8 cellular contexts compared by ENCODE assay signal in the genomic region with DNA sequence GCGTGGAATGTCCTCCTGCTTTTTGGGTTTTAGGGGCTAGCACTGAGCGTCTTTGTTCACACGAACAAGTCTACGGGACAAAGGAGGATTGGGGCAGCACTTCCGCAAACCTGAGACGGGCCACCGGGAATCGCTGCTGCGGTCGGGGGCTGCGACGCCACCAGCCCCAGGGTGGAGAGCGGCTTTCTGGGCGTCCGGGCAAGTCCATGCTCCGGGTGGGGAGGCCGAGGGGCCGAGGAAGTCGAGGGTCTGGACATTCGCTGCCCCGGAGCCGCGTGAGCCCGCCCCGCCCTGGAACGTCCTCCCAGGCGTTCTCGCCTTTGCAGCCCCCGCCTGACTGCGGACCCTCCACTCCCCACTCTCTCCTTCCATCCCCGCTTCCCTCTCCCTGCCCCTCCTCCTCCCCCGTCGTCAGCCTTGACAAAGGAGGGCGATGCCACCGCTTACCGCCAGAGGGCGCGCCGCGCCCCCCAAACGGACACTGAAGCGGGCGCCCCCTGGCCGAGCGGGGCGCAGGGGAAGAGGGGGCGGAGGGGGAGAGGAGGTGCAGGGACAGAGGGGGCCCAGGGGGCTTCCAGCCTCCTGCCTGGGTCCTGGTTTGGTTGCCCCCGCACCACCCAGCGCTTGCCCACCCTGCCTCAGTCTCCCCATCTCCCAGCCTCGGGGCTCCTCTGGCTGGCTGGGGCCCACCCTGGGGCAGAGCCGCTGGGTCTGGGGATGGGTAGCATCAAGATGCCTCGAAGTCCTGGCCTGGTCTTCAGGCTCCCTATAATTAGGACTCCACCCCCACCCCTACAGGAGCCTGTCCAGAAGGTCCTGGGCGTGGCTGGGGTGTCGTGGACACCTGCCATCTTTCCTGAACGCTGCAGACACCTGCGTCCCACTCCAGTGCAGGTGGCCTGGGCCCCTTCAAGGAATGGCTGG. TPM values are rescaled to one million over a fixed set of nuclear protein-coding genes. Genes with fewer than 3 reads are reported as not detected.
A peak's percentile ranks its signal among the peaks of the same experiment; 100 is the strongest.
DNase-seq lines count a peak whose midpoint lies in the region; ATAC-seq and TF ChIP-seq lines count a peak whose summit lies in the region.

No MANE protein-coding gene starts in this region.

- CTCF ChIA-PET in CD4-positive, alpha-beta memory T cell (lab: Charles Lee; ENCODE audit: partially characterized antibody): no interaction called here
- CTCF ChIA-PET in naive thymus-derived CD4-positive, alpha-beta T cell (lab: Charles Lee): interaction anchor here (0.7 to 1.1 kb wide), 2 partner anchors 12 to 59 kb away, joined by 3 read pairs; no protein-coding TSS in a partner anchor

- peak overlapping the region; percentile 16 for H3K9ac ChIP-seq in fibroblast of lung (ENCODE audit: insufficient read depth, low read length)

- peak overlapping the region; percentile 78 for H2AFZ ChIP-seq in fibroblast of lung (ENCODE audit: low read length)

- no peaks in the 10 kb centered on the region for H3K36me3 Mint-ChIP-seq in CD4-positive, alpha-beta memory T cell
- no peaks in the 10 kb centered on the region for H3K36me3 Mint-ChIP-seq in activated T-cell treated with anti-CD3 and anti-CD28 coated beads, Interleukin-2, amount 50 U/mL, for 4 hours (ENCODE audit: insufficient read depth)
- peaks cover 0 to 2% (median under 1%) of the 10 kb centered on the region in 5 donors for H3K36me3 Mint-ChIP-seq in naive thymus-derived CD4-positive, alpha-beta T cell
- H3K36me3 Mint-ChIP-seq in stimulated activated memory B cell treated with anti-CD40 and anti-IgM and Interleukin-4, amounts not matched to agents 10 μg/mL and 1 μg/mL and 100 μg/mL, for 72 hours: peaks cover 16% of the 10 kb centered on the region

- peak overlapping the region in 2 of 8 donors; percentile 35 to 45 for H3K4me3 Mint-ChIP-seq in CD4-positive, alpha-beta memory T cell
- H3K4me3 Mint-ChIP-seq in activated T-cell treated with anti-CD3 and anti-CD28 coated beads, Interleukin-2, amount 50 U/mL, for 4 hours: peak overlapping the region; percentile 56
- H3K4me3 Mint-ChIP-seq in naive thymus-derived CD4-positive, alpha-beta T cell: peak overlapping the region in 8 of 10 donors; percentile 36 to 64 (median 55)
- H3K4me3 Mint-ChIP-seq in stimulated activated memory B cell treated with anti-CD40 and anti-IgM and Interleukin-4, amounts not matched to agents 10 μg/mL and 1 μg/mL and 100 μg/mL, for 72 hours: peak overlapping the region; percentile 68

- H3K4me3 ChIP-seq in CD4-positive, alpha-beta memory T cell (ENCODE audit: low read length in 2 of 2): peak overlapping the region in 1 of 2 donors; percentile 35
- peak overlapping the region; percentile 50 to 66 (median 54) for H3K4me3 ChIP-seq in fibroblast of lung (replicated peaks in 1 of 4; ENCODE audit: control extremely low read depth in 1 of 4, insufficient read depth in 1 of 4, low read depth in 3 of 4, low read length in 4 of 4)
- peak overlapping the region; percentile 51 for H3K4me3 ChIP-seq in naive thymus-derived CD4-positive, alpha-beta T cell (ENCODE audit: low read length)

- H4K20me1 ChIP-seq in fibroblast of lung (ENCODE audit: control insufficient read depth, extremely low read depth, insufficient read depth, low read length): no peaks in the 10 kb centered on the region

- peaks cover 0 to 4% (median 0%) of the 10 kb centered on the region in 4 donors for H3K4me1 Mint-ChIP-seq in CD4-positive, alpha-beta memory T cell
- H3K4me1 Mint-ChIP-seq in activated T-cell treated with anti-CD3 and anti-CD28 coated beads, Interleukin-2, amount 50 U/mL, for 4 hours (ENCODE audit: low read depth): peaks cover 2% of the 10 kb centered on the region
- peaks cover 0 to 3% (median 0%) of the 10 kb centered on the region in 7 donors for H3K4me1 Mint-ChIP-seq in naive thymus-derived CD4-positive, alpha-beta T cell
- peaks cover 43% of the 10 kb centered on the region for H3K4me1 Mint-ChIP-seq in stimulated activated memory B cell treated with anti-CD40 and anti-IgM and Interleukin-4, amounts not matched to agents 10 μg/mL and 1 μg/mL and 100 μg/mL, for 72 hours

- peaks cover 0 to 6% (median 2%) of the 10 kb centered on the region in 8 donors for H3K9me3 Mint-ChIP-seq in CD4-positive, alpha-beta memory T cell
- peaks cover under 1% of the 10 kb centered on the region for H3K9me3 Mint-ChIP-seq in activated T-cell treated with anti-CD3 and anti-CD28 coated beads, Interleukin-2, amount 50 U/mL, for 4 hours
- peaks cover 0 to 14% (median 2%) of the 10 kb centered on the region in 11 donors for H3K9me3 Mint-ChIP-seq in naive thymus-derived CD4-positive, alpha-beta T cell
- H3K9me3 Mint-ChIP-seq in stimulated activated memory B cell treated with anti-CD40 and anti-IgM and Interleukin-4, amounts not matched to agents 10 μg/mL and 1 μg/mL and 100 μg/mL, for 72 hours: peaks cover 11% of the 10 kb centered on the region

- peaks cover 2 to 8% of the 10 kb centered on the region in 2 donors for H3K27me3 Mint-ChIP-seq in CD4-positive, alpha-beta memory T cell
- peaks cover 6% of the 10 kb centered on the region for H3K27me3 Mint-ChIP-seq in activated T-cell treated with anti-CD3 and anti-CD28 coated beads, Interleukin-2, amount 50 U/mL, for 4 hours (ENCODE audit: low read depth)
- peaks cover 0 to 18% (median 0%) of the 10 kb centered on the region in 5 donors for H3K27me3 Mint-ChIP-seq in naive thymus-derived CD4-positive, alpha-beta T cell
- no peaks in the 10 kb centered on the region for H3K27me3 Mint-ChIP-seq in stimulated activated memory B cell treated with anti-CD40 and anti-IgM and Interleukin-4, amounts not matched to agents 10 μg/mL and 1 μg/mL and 100 μg/mL, for 72 hours

- H3K4me2 ChIP-seq in fibroblast of lung (ENCODE audit: extremely low read depth, insufficient read depth, low read length): peak overlapping the region; percentile 87

- H3K36me3 ChIP-seq in CD4-positive, alpha-beta memory T cell (ENCODE audit: insufficient read depth, low read length): no peaks in the 10 kb centered on the region
- H3K36me3 ChIP-seq in fibroblast of lung (ENCODE audit: control insufficient read depth, insufficient read depth, low read length): no peaks in the 10 kb centered on the region
- H3K36me3 ChIP-seq in naive thymus-derived CD4-positive, alpha-beta T cell (ENCODE audit: control insufficient read depth in 2 of 3, insufficient read depth in 3 of 3, low read length in 3 of 3): no peaks in the 10 kb centered on the region

- DNase-seq in CD4-positive, alpha-beta memory T cell: peak in 4 of 5 donors; percentile 42 to 59 (median 46)
- peak; percentile 24 for DNase-seq in NCI-H2171 (lab: John Stamatoyannopoulos, UW)
- peak; percentile 68 for DNase-seq in activated T-cell treated with anti-CD3 and anti-CD28 coated beads, Interleukin-2, amount 50 U/mL, for 4 hours
- peak; percentile 29 to 48 for DNase-seq in fibroblast of lung (ENCODE audit: low read depth in 2 of 2)
- DNase-seq in naive thymus-derived CD4-positive, alpha-beta T cell: peak; percentile 35 to 74 (median 53)

- no peak overlapping the region for H3K27ac ChIP-seq in CD4-positive, alpha-beta memory T cell (ENCODE audit: low read depth, low read length)
- no peak overlapping the region for H3K27ac ChIP-seq in fibroblast of lung (ENCODE audit: insufficient read depth, low read length)
- H3K27ac ChIP-seq in naive thymus-derived CD4-positive, alpha-beta T cell (ENCODE audit: low read depth, low read length): no peak overlapping the region

- TF ChIP-seq CTCF in fibroblast of lung (conservative IDR thresholded peaks at IDR 0.05 in 1 of 2, IDR thresholded peaks at IDR 0.05 in 1 of 2; ENCODE audit: low read depth in 1 of 2, low read length in 2 of 2): peak; percentile 84 to 98

- H3K9me3 ChIP-seq in CD4-positive, alpha-beta memory T cell (ENCODE audit: control insufficient read depth in 1 of 2, low read length in 2 of 2): no peaks in the 10 kb centered on the region
- no peaks in the 10 kb centered on the region for H3K9me3 ChIP-seq in fibroblast of lung (ENCODE audit: control insufficient read depth, insufficient read depth, low read depth, low read length)
- no peaks in the 10 kb centered on the region for H3K9me3 ChIP-seq in naive thymus-derived CD4-positive, alpha-beta T cell (ENCODE audit: control insufficient read depth in 2 of 3, low read length in 3 of 3)

- no peaks in the 10 kb centered on the region for H3K79me2 ChIP-seq in fibroblast of lung (ENCODE audit: control insufficient read depth, insufficient read depth, low read length)

- no peaks in the 10 kb centered on the region for H3K27me3 ChIP-seq in CD4-positive, alpha-beta memory T cell (ENCODE audit: insufficient read depth, low read length)
- peaks cover 4% of the 10 kb centered on the region for H3K27me3 ChIP-seq in fibroblast of lung (ENCODE audit: control insufficient read depth, insufficient read depth, low read length)
- H3K27me3 ChIP-seq in naive thymus-derived CD4-positive, alpha-beta T cell (ENCODE audit: control insufficient read depth in 2 of 2, insufficient read depth in 2 of 2, low read length in 2 of 2): no peaks in the 10 kb centered on the region

- H3K4me1 ChIP-seq in CD4-positive, alpha-beta memory T cell (ENCODE audit: insufficient read depth, low read length): peaks cover 6% of the 10 kb centered on the region
- H3K4me1 ChIP-seq in fibroblast of lung (ENCODE audit: control insufficient read depth, extremely low read depth, insufficient read depth, low read length): no peaks in the 10 kb centered on the region
- H3K4me1 ChIP-seq in naive thymus-derived CD4-positive, alpha-beta T cell (ENCODE audit: control insufficient read depth in 2 of 2, insufficient read depth in 2 of 2, low read length in 2 of 2): peaks cover 3 to 9% of the 10 kb centered on the region in 2 donors

- intact Hi-C loops in CD4-positive, alpha-beta memory T cell (cut with micrococcal nuclease): no loop called here
- intact Hi-C loops in naive thymus-derived CD4-positive, alpha-beta T cell (cut with micrococcal nuclease): loop anchor here (1.0 kb wide), 3 partner anchors 15 to 58 kb away; no protein-coding TSS in a partner anchor

- H3K27ac Mint-ChIP-seq in CD4-positive, alpha-beta memory T cell: no peak overlapping the region
- H3K27ac Mint-ChIP-seq in naive thymus-derived CD4-positive, alpha-beta T cell: no peak overlapping the region
- peak overlapping the region; percentile 76 for H3K27ac Mint-ChIP-seq in stimulated activated memory B cell treated with anti-CD40 and anti-IgM and Interleukin-4, amounts not matched to agents 10 μg/mL and 1 μg/mL and 100 μg/mL, for 72 hours

- ATAC-seq in GM21619 (IDR thresholded peaks at IDR 0.05; ENCODE audit: unreplicated experiment) (peak; percentile 66), GM21515 (IDR thresholded peaks at IDR 0.05; ENCODE audit: unreplicated experiment) (no peak)
- peak; percentile 85 to 92 for ATAC-seq in activated T-cell treated with anti-CD3 and anti-CD28 coated beads, Interleukin-2, amount 50 U/mL, for 4 hours
- peak; percentile 82 for ATAC-seq in naive thymus-derived CD4-positive, alpha-beta T cell
- peak; percentile 90 for ATAC-seq in stimulated activated memory B cell treated with anti-CD40 and anti-IgM and Interleukin-4, amounts not matched to agents 10 μg/mL and 1 μg/mL and 100 μg/mL, for 72 hours

- POLR2A ChIA-PET in CD4-positive, alpha-beta memory T cell (lab: Charles Lee; ENCODE audit: partially characterized antibody): no interaction called here
- POLR2A ChIA-PET in naive thymus-derived CD4-positive, alpha-beta T cell (lab: Charles Lee): no interaction called here

RNA-seq across cellular contexts. Expression of gene INF2, which starts 39.1 kb away (rescaled TPM):
- 10 to 100 TPM; 93.1 to 96.8 TPM for total RNA-seq in CD4-positive, alpha-beta memory T cell
- 10 to 100 TPM in 1 of 2 donors, 1 to 10 TPM in 1; 4.0 to 11.6 TPM for polyA plus RNA-seq in CD4-positive, alpha-beta memory T cell
- total RNA-seq in activated T-cell treated with anti-CD3 and anti-CD28 coated beads, Interleukin-2, amount 50 U/mL, for 4 hours: 10 to 100 TPM; 51.8 to 54.9 (median 54.5) TPM
- 23.9 and 50.9 TPM in 2 replicates for total RNA-seq in fibroblast of lung
- polyA plus RNA-seq in fibroblast of lung: 19.8 and 32.3 TPM in 2 replicates
- polyA plus RNA-seq in fibroblast of lung (2012): 51.0 and 84.7 TPM in 2 replicates
- 42.6 and 56.9 TPM in 2 replicates for polyA minus RNA-seq in fibroblast of lung (ENCODE audit: low replicate concordance)
- total RNA-seq in naive thymus-derived CD4-positive, alpha-beta T cell: 100 to 1,000 TPM in 2 of 5 experiments, 10 to 100 TPM in 3; 65.0 to 140 (median 95.5) TPM
- polyA plus RNA-seq in naive thymus-derived CD4-positive, alpha-beta T cell: 10 to 100 TPM in 1 of 2 donors, 1 to 10 TPM in 1; 5.8 to 12.4 TPM

RNA-seq across cellular contexts. Expression of gene TMEM179, which starts 45.7 kb away (rescaled TPM):
- total RNA-seq in CD4-positive, alpha-beta memory T cell: not detected
- polyA plus RNA-seq in CD4-positive, alpha-beta memory T cell: not detected
- not detected for total RNA-seq in activated T-cell treated with anti-CD3 and anti-CD28 coated beads, Interleukin-2, amount 50 U/mL, for 4 hours
- under 0.01 TPM in 1 of 2 replicates, not detected in the other for total RNA-seq in fibroblast of lung
- polyA plus RNA-seq in fibroblast of lung: 0.03 TPM in 1 of 2 replicates, not detected in the other
- 0.09 TPM in 1 of 2 replicates, not detected in the other for polyA plus RNA-seq in fibroblast of lung (2012)
- not detected in 2 replicates for polyA minus RNA-seq in fibroblast of lung (ENCODE audit: low replicate concordance)
- total RNA-seq in naive thymus-derived CD4-positive, alpha-beta T cell: under 1 TPM in 1 of 5 experiments, not detected in 4; 0.15 TPM
- polyA plus RNA-seq in naive thymus-derived CD4-positive, alpha-beta T cell: not detected
